ENCODE assay signal across 27 cellular contexts in the genomic region with DNA sequence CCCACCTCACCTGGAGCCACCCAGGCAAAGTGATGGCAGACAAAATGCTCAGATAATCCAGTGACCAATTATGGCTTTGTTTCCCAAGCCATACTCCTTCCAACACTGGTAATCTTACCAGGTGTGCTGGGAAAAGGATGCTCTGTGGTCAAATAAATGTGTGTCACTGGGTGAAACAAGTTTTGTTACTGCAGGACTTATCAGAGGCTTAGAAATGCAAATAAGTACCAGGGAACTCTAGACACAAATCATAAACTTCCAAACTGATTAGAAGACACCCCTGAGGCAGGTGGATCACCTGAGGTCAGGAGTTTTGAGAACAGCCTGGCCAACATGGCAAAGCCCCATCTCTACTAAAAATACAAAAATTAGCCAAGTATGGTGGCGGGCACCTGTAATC.
"Had no signal": no experiment of that assay in that cellular context is flagged by ENCODE, and none has a peak within 500 bp of the region (broad histone marks: within the 10 kb centered on the region; RNA-seq: fewer than 3 reads in every experiment).

No MANE protein-coding gene starts in this region.

- H3K4me3 ChIP-seq: body of pancreas, colonic mucosa, mucosa of descending colon, ovary, right lobe of liver, uterus had no signal

- H3K36me3 Mint-ChIP-seq: activated naive CD4-positive, alpha-beta T cell treated with anti-CD3 and anti-CD28 coated beads, Interleukin-2, amount 50 U/mL, for 24 hours; stimulated activated memory B cell treated with anti-CD40 and anti-IgM and Interleukin-4, amounts not matched to agents 10 μg/mL and 1 μg/mL and 100 μg/mL, for 72 hours had no signal

- H3K4me3 Mint-ChIP-seq: nephron progenitor cell; stimulated activated memory B cell treated with anti-CD40 and anti-IgM and Interleukin-4, amounts not matched to agents 10 μg/mL and 1 μg/mL and 100 μg/mL, for 72 hours; type B pancreatic cell had no signal

- DNase-seq: activated CD8-positive, alpha-beta memory T cell treated with anti-CD3 and anti-CD28 coated beads for 24 hours; activated gamma-delta T cell; aorta; body of pancreas; cerebellar nuclear complex; colonic mucosa; effector CD8-positive, alpha-beta T cell; islet precursor cell; left cardiac atrium; left ventricle myocardium superior; mucosa of descending colon; nephron progenitor cell; ovary; right lobe of liver; stimulated activated CD4-positive, alpha-beta T cell treated with anti-CD3 and anti-CD28 coated beads, Interleukin-4, amount 100 ng/mL, for 24 hours; stimulated activated naive CD8-positive, alpha-beta T cell treated with anti-CD3 and anti-CD28 coated beads, Interleukin-15, amount 100 ng/mL, for 72 hours; substantia nigra; SW 1271; T-helper 9 cell; uterus; WERI-Rb-1 had no signal

- FAIRE-seq: frontal cortex had no signal

- H3K27me3 ChIP-seq: body of pancreas, colonic mucosa, ovary, right lobe of liver, uterus had no signal

- H3K4me1 ChIP-seq: body of pancreas, colonic mucosa, right lobe of liver, uterus had no signal

- H3K9me3 ChIP-seq: body of pancreas, colonic mucosa, mucosa of descending colon, ovary, right lobe of liver, uterus had no signal

- H3K27ac Mint-ChIP-seq: nephron progenitor cell; stimulated activated memory B cell treated with anti-CD40 and anti-IgM and Interleukin-4, amounts not matched to agents 10 μg/mL and 1 μg/mL and 100 μg/mL, for 72 hours; type B pancreatic cell had no signal

- H3K9me3 Mint-ChIP-seq: activated naive CD4-positive, alpha-beta T cell treated with anti-CD3 and anti-CD28 coated beads, Interleukin-2, amount 50 U/mL, for 24 hours; nephron progenitor cell; stimulated activated memory B cell treated with anti-CD40 and anti-IgM and Interleukin-4, amounts not matched to agents 10 μg/mL and 1 μg/mL and 100 μg/mL, for 72 hours; stimulated activated naive CD8-positive, alpha-beta T cell treated with anti-CD3 and anti-CD28 coated beads, Interleukin-15, amount 100 ng/mL, for 72 hours; type B pancreatic cell had no signal

- ATAC-seq: activated CD4-positive, CD25-positive, alpha-beta regulatory T cell treated with anti-CD3 and anti-CD28 coated beads, Interleukin-2, amount 50 U/mL, for 24 hours; body of pancreas; left cardiac atrium; left ventricle myocardium superior; mucosa of descending colon; right lobe of liver; stimulated activated memory B cell treated with anti-CD40 and anti-IgM and Interleukin-4, amounts not matched to agents 10 μg/mL and 1 μg/mL and 100 μg/mL, for 72 hours; stimulated activated naive CD8-positive, alpha-beta T cell treated with anti-CD3 and anti-CD28 coated beads, Interleukin-15, amount 100 ng/mL, for 72 hours had no signal

- H3K27me3 Mint-ChIP-seq: activated naive CD4-positive, alpha-beta T cell treated with anti-CD3 and anti-CD28 coated beads, Interleukin-2, amount 50 U/mL, for 24 hours; progenitor cell of endocrine pancreas; stimulated activated naive CD8-positive, alpha-beta T cell treated with anti-CD3 and anti-CD28 coated beads, Interleukin-15, amount 100 ng/mL, for 72 hours; type B pancreatic cell had no signal

- H3K36me3 ChIP-seq: colonic mucosa, ovary, right lobe of liver, uterus had no signal

- H3K27ac ChIP-seq: body of pancreas, colonic mucosa, ovary, right lobe of liver, uterus, WERI-Rb-1 had no signal
